9 cellular contexts compared by ENCODE assay signal in the genomic region with DNA sequence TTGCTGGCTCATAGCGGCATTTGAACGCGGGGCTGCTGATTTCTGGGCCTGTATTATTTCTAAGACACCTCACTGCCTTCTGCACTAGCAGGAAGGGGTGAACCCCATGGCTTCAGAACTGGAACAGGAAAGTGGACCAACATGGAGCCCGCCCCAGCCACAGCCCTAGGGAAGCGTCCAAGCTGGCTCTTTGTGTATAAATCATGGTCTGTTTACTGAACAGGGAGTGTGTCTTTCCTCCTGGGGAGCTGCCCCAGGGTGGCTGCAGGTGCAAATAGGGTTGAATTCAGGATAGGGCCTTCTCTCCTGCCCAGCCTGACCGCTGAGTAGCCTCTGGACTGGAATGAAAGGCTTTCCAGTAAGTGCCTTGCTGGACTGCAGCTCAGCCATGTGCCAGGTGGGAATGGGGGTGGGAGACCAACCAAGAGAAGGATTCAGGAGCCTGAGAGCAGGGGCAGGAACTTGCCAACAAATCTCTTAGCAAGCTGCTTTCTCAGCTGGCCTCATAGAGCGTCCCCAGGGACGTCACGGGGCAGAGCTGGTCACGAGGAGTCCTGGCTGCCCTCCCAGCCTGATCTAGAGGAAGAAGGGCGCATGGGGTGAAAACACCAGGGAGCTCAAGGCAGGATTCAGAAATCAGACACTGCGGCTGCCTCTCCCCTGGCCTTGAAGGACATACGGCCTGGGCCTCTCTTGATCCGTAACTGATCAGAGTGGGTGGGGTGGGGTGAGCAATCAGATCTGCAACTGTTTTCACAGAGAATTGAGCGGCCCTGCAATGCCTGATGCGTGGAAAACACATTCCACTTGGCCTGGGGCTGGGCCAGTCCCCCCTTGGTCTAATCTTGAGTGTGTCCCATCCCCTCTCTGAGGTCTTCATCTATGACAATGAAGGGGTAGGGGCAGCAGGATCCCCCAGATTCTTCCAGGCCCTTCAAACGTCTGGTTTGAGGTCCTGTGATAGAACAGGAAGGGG. TPM values are rescaled to one million over a fixed set of nuclear protein-coding genes. Genes with fewer than 3 reads are reported as not detected.
DNase-seq lines count a peak whose midpoint lies in the region; ATAC-seq lines count a peak whose summit lies in the region.
"Had no signal": no experiment of that assay in that cellular context is flagged by ENCODE, and none has a peak within 500 bp of the region (broad histone marks: within the 10 kb centered on the region; RNA-seq: fewer than 3 reads in every experiment).

No MANE protein-coding gene starts in this region.

- peak; percentile 93 for ATAC-seq in Right ventricle myocardium superior (ENCODE audit: poor library complexity)
- no peak for ATAC-seq in HG03045 (IDR thresholded peaks at IDR 0.05; ENCODE audit: unreplicated experiment)
- ATAC-seq in HG02798 (IDR thresholded peaks at IDR 0.05; ENCODE audit: poor library complexity, unreplicated experiment), result no peak
- no peak for ATAC-seq in GM19324 (IDR thresholded peaks at IDR 0.05; ENCODE audit: low FRiP score, unreplicated experiment)

- peak; percentile 93 for DNase-seq in DMS 273 treated with DMSO at 0.1 percent for 48 hours (lab: John Stamatoyannopoulos, UW)
- peak; percentile 84 to 92 for DNase-seq in SHP77 (lab: John Stamatoyannopoulos, UW)
- peak; percentile 96 for DNase-seq in Right ventricle myocardium superior
- peak; percentile 72 for DNase-seq in putamen (ENCODE audit: low spot score)
- DNase-seq in activated CD4-positive, alpha-beta T cell treated with anti-CD3 and anti-CD28 coated beads for 4 hours, result no peak
- DNase-seq: activated naive CD8-positive, alpha-beta T cell treated with anti-CD3 and anti-CD28 coated beads, Interleukin-2, amount 10 ng/mL, durations not matched to agents 7 days and 5 days had no signal

- intact Hi-C loops in Right ventricle myocardium superior (cut with DNase I), result loop anchor here (5.0 kb wide), 2 partner anchors 41 to 126 kb away; a partner anchor contains a TSS

RNA-seq across cellular contexts. Expression of a gene that starts 56.5 kb away (rescaled TPM):
- total RNA-seq in Right ventricle myocardium superior, result 39.6 TPM

Comparison
In these comparisons a context has a peak if more than half of its experiments do, and no peak if none do; other contexts are left out.
1. DNase-seq: peak in DMS 273 treated with DMSO at 0.1 percent for 48 hours (single experiment), SHP77 (2 of 2), Right ventricle myocardium superior (single experiment) and putamen (single experiment); none in activated CD4-positive, alpha-beta T cell treated with anti-CD3 and anti-CD28 coated beads for 4 hours (0 of 2).